Comparison of ENCODE assay signal across 8 cellular contexts in the genomic region with DNA sequence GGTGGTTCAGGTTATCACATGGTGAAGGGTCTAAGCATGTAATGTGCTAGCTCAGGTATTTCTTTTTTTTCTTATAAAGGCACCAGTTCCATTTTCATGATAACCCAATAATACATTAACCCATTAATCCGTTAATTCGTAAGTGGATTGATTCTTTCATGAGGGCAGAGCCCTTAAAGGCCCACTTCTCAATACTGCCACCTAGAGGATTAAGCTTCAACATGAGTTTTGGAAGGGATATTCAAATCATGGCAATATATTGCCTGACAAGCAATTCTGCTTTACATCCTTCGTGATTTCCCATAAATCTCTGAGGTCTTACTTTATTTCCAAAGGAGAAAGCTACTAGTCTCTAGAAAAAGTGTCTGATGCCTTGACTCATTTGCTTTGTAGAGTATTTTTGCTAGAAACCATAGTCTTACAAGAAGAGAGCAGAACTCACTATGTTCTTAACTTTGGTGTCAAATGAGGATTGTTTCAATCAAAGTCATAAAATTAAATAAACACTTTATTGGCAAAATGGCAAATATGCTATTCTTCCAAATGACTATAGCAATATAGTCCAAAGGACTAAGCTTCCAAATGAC.
DNase-seq lines count a peak whose midpoint lies in the region; ATAC-seq and TF ChIP-seq lines count a peak whose summit lies in the region.

No MANE protein-coding gene starts in this region.

- no peaks in the 10 kb centered on the region for H4K20me1 ChIP-seq in HCT116 (ENCODE audit: insufficient read depth)

- H3K9me2 ChIP-seq in HCT116 (ENCODE audit: insufficient read depth), result no peaks in the 10 kb centered on the region

- no peak overlapping the region for H2AFZ ChIP-seq in HCT116 (ENCODE audit: low read depth, low read length, poor library complexity, severe bottlenecking)

- no peak for DNase-seq in GM06990 (ENCODE audit: extremely low read depth, insufficient read length)
- peak; percentile 42 for DNase-seq in HCT116 (ENCODE audit: low read depth, low spot score)
- DNase-seq in NCI-H2081 (lab: John Stamatoyannopoulos, UW), result peak; percentile 35 to 49
- DNase-seq in iris pigment epithelial cell (ENCODE audit: low read depth), result peak; percentile 57
- no peak for DNase-seq in stimulated activated CD4-positive, alpha-beta T cell treated with anti-CD3 and anti-CD28 coated beads, Interleukin-2, amount 100 ng/mL, for 48 hours
- no peak for DNase-seq in stimulated activated CD4-positive, alpha-beta T cell treated with anti-CD3 and anti-CD28 coated beads, Interleukin-2, amount 100 ng/mL, for 24 hours
- DNase-seq in mesenteric fat pad (ENCODE audit: low spot score), result no peak

- no peaks in the 10 kb centered on the region for H3K4me1 ChIP-seq in HCT116 (ENCODE audit: control insufficient read depth in 1 of 2, insufficient read depth in 2 of 2, low read length in 2 of 2)

- no peaks in the 10 kb centered on the region for H3K9me3 ChIP-seq in HCT116 (ENCODE audit: control insufficient read depth in 1 of 2, insufficient read depth in 1 of 2, low read depth in 1 of 2, low read length in 2 of 2)

- no peak overlapping the region for H3K9ac ChIP-seq in HCT116 (ENCODE audit: low read length)

- H3K27ac ChIP-seq in HCT116 (ENCODE audit: low read depth, low read length), result no peak overlapping the region

- RAD21 ChIA-PET in HCT116 (lab: Charles Lee; ENCODE audit: low non-redundant PET in 1 of 2, low total read pairs in 2 of 2, uncharacterized antibody in 2 of 2, unreplicated experiment in 2 of 2), result no interaction called here

- CTCF ChIA-PET in HCT116 (lab: Charles Lee), result interaction anchor here (0.7 to 1.0 kb wide), 4 partner anchors 29 to 298 kb away, joined by 3 to 5 read pairs (median 4); no protein-coding TSS in a partner anchor

- intact Hi-C loops in HCT116 (cut with micrococcal nuclease), result loop anchor here (1.0 kb wide), 1 partner anchor 298 kb away; no protein-coding TSS in a partner anchor

- H3K4me3 ChIP-seq in GM06990 (replicated peaks; ENCODE audit: low read depth, low read length) (no peak overlapping the region), HCT116 (replicated peaks in 1 of 2; ENCODE audit: low read depth in 1 of 2, low read length in 2 of 2) (no peak overlapping the region), WI38 (ENCODE audit: low read depth, low read length) (no peak overlapping the region)

- H3K27me3 ChIP-seq in GM06990 (replicated peaks; ENCODE audit: control insufficient read depth, insufficient read depth, low read length) (0 out of 2 replicates have a peak, but pooled peaks cover 2% of the 10 kb centered on the region), HCT116 (ENCODE audit: insufficient read depth, low read length) (peaks cover 3% of the 10 kb centered on the region; the same call in 1 of the 2 replicates)

- BruUV-seq in HCT116 (replicated peaks; lab: Mats Ljungman, UMichigan), result no TSS peak

- TF ChIP-seq CTCF in GM06990 (IDR thresholded peaks at IDR 0.05; ENCODE audit: insufficient read depth, low read length, poor library complexity, severe bottlenecking) (peak; percentile 76), HCT116 (IDR thresholded peaks at IDR 0.05 in 2 of 3, conservative IDR thresholded peaks at IDR 0.05 in 1 of 3; ENCODE audit: borderline replicate concordance in 1 of 3, insufficient read depth in 1 of 3, low read depth in 2 of 3, low read length in 2 of 3) (peak; percentile 48 to 78 (median 61); a peak in 5 of 6 replicates), WI38 (IDR thresholded peaks at IDR 0.05; ENCODE audit: low read depth, low read length) (peak; percentile 64)

- TF ChIP-seq POLR2A in HCT116 (IDR thresholded peaks at IDR 0.05; ENCODE audit: borderline replicate concordance, extremely low read depth, insufficient read depth, insufficient read length), result no peak

- POLR2A ChIA-PET in HCT116 (lab: Charles Lee), result no interaction called here

- no peaks in the 10 kb centered on the region for H3K79me2 ChIP-seq in HCT116 (ENCODE audit: insufficient read depth, low read length)

- H3K4me2 ChIP-seq in HCT116 (ENCODE audit: low read length), result no peak overlapping the region

- peak; percentile 56 for TF ChIP-seq RAD21 in HCT116 (IDR thresholded peaks at IDR 0.05; ENCODE audit: low read depth)

- H3K36me3 ChIP-seq in GM06990 (ENCODE audit: control insufficient read depth, insufficient read depth, low read length), result no peaks in the 10 kb centered on the region
- no peaks in the 10 kb centered on the region for H3K36me3 ChIP-seq in HCT116 (ENCODE audit: control insufficient read depth in 1 of 2, insufficient read depth in 2 of 2, low read length in 2 of 2)

- ATAC-seq in HCT116, result peak; percentile 73

TF ChIP-seq in HCT116, 20 proteins besides CTCF, POLR2A, EP300 and RAD21:
- TF ChIP-seq, protein P1, sequence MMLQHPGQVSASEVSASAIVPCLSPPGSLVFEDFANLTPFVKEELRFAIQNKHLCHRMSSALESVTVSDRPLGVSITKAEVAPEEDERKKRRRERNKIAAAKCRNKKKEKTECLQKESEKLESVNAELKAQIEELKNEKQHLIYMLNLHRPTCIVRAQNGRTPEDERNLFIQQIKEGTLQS (IDR thresholded peaks at IDR 0.05), result no peak

Comparison
In these comparisons a context has a peak if more than half of its experiments do, and no peak if none do; other contexts are left out.
1. DNase-seq: peak in HCT116 (single experiment), NCI-H2081 (2 of 2) and iris pigment epithelial cell (single experiment); none in GM06990 (single experiment), stimulated activated CD4-positive, alpha-beta T cell treated with anti-CD3 and anti-CD28 coated beads, Interleukin-2, amount 100 ng/mL, for 48 hours (0 of 2), stimulated activated CD4-positive, alpha-beta T cell treated with anti-CD3 and anti-CD28 coated beads, Interleukin-2, amount 100 ng/mL, for 24 hours (0 of 2) and mesenteric fat pad (single experiment).
2. Peak in every context shown above with its lines, with median percentiles within 50 percentile points of each other: CTCF ChIP-seq.